Comparison of ENCODE assay signal across 25 cellular contexts in genomic region chr4:12120968-12121367, GRCh38.
"Had no signal": no experiment of that assay in that cellular context is flagged by ENCODE, and none has a peak within 500 bp of the region (broad histone marks: within the 10 kb centered on the region; RNA-seq: fewer than 3 reads in every experiment).

No MANE protein-coding gene starts in this region.

- H3K9me3 ChIP-seq: pancreas, prostate gland, uterus had no signal

- H3K4me3 Mint-ChIP-seq: activated B cell treated with CpG ODN at 0.5 μM for 24 hours; activated CD8-positive, alpha-beta T cell treated with anti-CD3 and anti-CD28 coated beads, Interleukin-2, amount 10 ng/mL, durations not matched to agents 7 days and 5 days; activated naive CD8-positive, alpha-beta T cell; activated T-cell treated with anti-CD3 and anti-CD28 coated beads, Interleukin-2, amount 50 U/mL, for 72 hours; mesothelial cell of epicardium; naive thymus-derived CD4-positive, alpha-beta T cell; stimulated activated memory B cell treated with anti-CD40 and anti-IgM and Interleukin-4, amounts not matched to agents 10 μg/mL and 1 μg/mL and 100 μg/mL, for 72 hours; stimulated activated naive CD8-positive, alpha-beta T cell treated with anti-CD3 and anti-CD28 coated beads, Interleukin-15, amount 100 ng/mL, for 72 hours; T-helper 2 cell treated with Interferon-gamma antibody and Interleukin-4, amounts not matched to agents 5 μg/mL and 100 μg/mL, for 36 hours; type B pancreatic cell had no signal

- H3K36me3 Mint-ChIP-seq: activated naive CD8-positive, alpha-beta T cell; mesothelial cell of epicardium; naive thymus-derived CD4-positive, alpha-beta T cell; stimulated activated memory B cell treated with anti-CD40 and anti-IgM and Interleukin-4, amounts not matched to agents 10 μg/mL and 1 μg/mL and 100 μg/mL, for 72 hours; type B pancreatic cell had no signal

- H3K27me3 ChIP-seq: pancreas, uterus had no signal

- DNase-seq: activated B cell treated with CpG ODN at 0.5 μM for 24 hours; activated CD8-positive, alpha-beta T cell treated with anti-CD3 and anti-CD28 coated beads, Interleukin-2, amount 10 ng/mL, durations not matched to agents 7 days and 5 days; activated naive CD4-positive, alpha-beta T cell; activated T-cell treated with anti-CD3 and anti-CD28 coated beads for 4 hours; activated T-cell treated with anti-CD3 and anti-CD28 coated beads, Interleukin-2, amount 50 U/mL, for 72 hours; anterior cingulate cortex; effector CD8-positive, alpha-beta T cell; naive thymus-derived CD4-positive, alpha-beta T cell; nucleus accumbens; pancreas; retina; stimulated activated CD4-positive, alpha-beta T cell treated with anti-CD3 and anti-CD28 coated beads, Interleukin-1b, Interleukin-23, amount 100 ng/mL, for 48 hours; stimulated activated CD4-positive, alpha-beta T cell treated with anti-CD3 and anti-CD28 coated beads, Interleukin-4, amount 100 ng/mL, for 4 hours; stimulated activated CD8-positive, alpha-beta memory T cell treated with anti-CD3 and anti-CD28 coated beads, Interleukin-4, amount 100 ng/mL, for 48 hours; stimulated activated naive CD8-positive, alpha-beta T cell treated with anti-CD3 and anti-CD28 coated beads, Interleukin-15, amount 100 ng/mL, for 72 hours; substantia nigra; uterus had no signal

- H3K27me3 Mint-ChIP-seq: activated B cell treated with CpG ODN at 0.5 μM for 24 hours; activated naive CD8-positive, alpha-beta T cell; naive thymus-derived CD4-positive, alpha-beta T cell; stimulated activated memory B cell treated with anti-CD40 and anti-IgM and Interleukin-4, amounts not matched to agents 10 μg/mL and 1 μg/mL and 100 μg/mL, for 72 hours; stimulated activated naive CD8-positive, alpha-beta T cell treated with anti-CD3 and anti-CD28 coated beads, Interleukin-15, amount 100 ng/mL, for 72 hours; type B pancreatic cell had no signal

- H3K9me3 Mint-ChIP-seq: stimulated activated memory B cell treated with anti-CD40 and anti-IgM and Interleukin-4, amounts not matched to agents 10 μg/mL and 1 μg/mL and 100 μg/mL, for 72 hours; type B pancreatic cell had no signal

- H3K4me3 ChIP-seq: pancreas, prostate gland, smooth muscle cell, uterus had no signal

- H3K27ac Mint-ChIP-seq: activated B cell treated with CpG ODN at 0.5 μM for 24 hours; activated CD8-positive, alpha-beta T cell treated with anti-CD3 and anti-CD28 coated beads, Interleukin-2, amount 10 ng/mL, durations not matched to agents 7 days and 5 days; activated naive CD8-positive, alpha-beta T cell; activated T-cell treated with anti-CD3 and anti-CD28 coated beads, Interleukin-2, amount 50 U/mL, for 72 hours; mesothelial cell of epicardium; naive thymus-derived CD4-positive, alpha-beta T cell; stimulated activated memory B cell treated with anti-CD40 and anti-IgM and Interleukin-4, amounts not matched to agents 10 μg/mL and 1 μg/mL and 100 μg/mL, for 72 hours; stimulated activated naive CD8-positive, alpha-beta T cell treated with anti-CD3 and anti-CD28 coated beads, Interleukin-15, amount 100 ng/mL, for 72 hours; T-helper 2 cell treated with Interferon-gamma antibody and Interleukin-4, amounts not matched to agents 5 μg/mL and 100 μg/mL, for 36 hours; type B pancreatic cell had no signal

- H3K4me1 ChIP-seq: pancreas, prostate gland, uterus had no signal

- H3K4me1 Mint-ChIP-seq: activated B cell treated with CpG ODN at 0.5 μM for 24 hours; naive thymus-derived CD4-positive, alpha-beta T cell; stimulated activated naive CD8-positive, alpha-beta T cell treated with anti-CD3 and anti-CD28 coated beads, Interleukin-15, amount 100 ng/mL, for 72 hours had no signal

- H3K36me3 ChIP-seq: pancreas, prostate gland, uterus had no signal

- H3K27ac ChIP-seq: epithelial cell of prostate, pancreas, prostate gland, uterus had no signal
